In genomic region chr21:14046401-14046800, GRCh38 we compare ENCODE assay signal across 24 cellular contexts.
"Had no signal": no experiment of that assay in that cellular context is flagged by ENCODE, and none has a peak within 500 bp of the region (broad histone marks: within the 10 kb centered on the region; RNA-seq: fewer than 3 reads in every experiment).

No MANE protein-coding gene starts in this region.

- H3K4me3 Mint-ChIP-seq: activated naive CD8-positive, alpha-beta T cell; activated T-cell treated with anti-CD3 and anti-CD28 coated beads, Interleukin-2, amount 50 U/mL, for 24 hours; activated T-helper 17 cell treated with anti-CD3 and anti-CD28 coated beads, Interleukin-2, amount 50 U/mL, for 72 hours; nephron progenitor cell; stimulated activated naive CD8-positive, alpha-beta T cell treated with anti-CD3 and anti-CD28 coated beads, Interleukin-15, Interleukin-2, amounts not matched to agents 100 ng/mL and 50 ng/mL, for 24 hours; T-helper 2 cell treated with Interferon-gamma antibody and Interleukin-4, amounts not matched to agents 5 μg/mL and 100 μg/mL, for 36 hours; WTC11 had no signal

- FAIRE-seq: bronchial epithelial cell, endometrium, frontal cortex, pancreas, TTC549 had no signal

- H3K4me1 ChIP-seq: pancreas, thyroid gland had no signal

- H3K27me3 ChIP-seq: pancreas, thyroid gland had no signal

- H3K9me3 ChIP-seq: pancreas, thyroid gland had no signal

- H3K36me3 ChIP-seq: pancreas, thyroid gland had no signal

- ATAC-seq: activated T-helper 17 cell treated with anti-CD3 and anti-CD28 coated beads, Interleukin-2, amount 50 U/mL, for 72 hours; left cardiac atrium; pancreas; right cardiac atrium; WTC11 had no signal

- H3K27me3 Mint-ChIP-seq: activated naive CD8-positive, alpha-beta T cell; activated T-cell treated with anti-CD3 and anti-CD28 coated beads, Interleukin-2, amount 50 U/mL, for 24 hours; activated T-helper 17 cell treated with anti-CD3 and anti-CD28 coated beads, Interleukin-2, amount 50 U/mL, for 72 hours; stimulated activated naive CD8-positive, alpha-beta T cell treated with anti-CD3 and anti-CD28 coated beads, Interleukin-15, Interleukin-2, amounts not matched to agents 100 ng/mL and 50 ng/mL, for 24 hours had no signal

- H3K27ac Mint-ChIP-seq: activated naive CD8-positive, alpha-beta T cell; activated T-cell treated with anti-CD3 and anti-CD28 coated beads, Interleukin-2, amount 50 U/mL, for 24 hours; activated T-helper 17 cell treated with anti-CD3 and anti-CD28 coated beads, Interleukin-2, amount 50 U/mL, for 72 hours; nephron progenitor cell; stimulated activated naive CD8-positive, alpha-beta T cell treated with anti-CD3 and anti-CD28 coated beads, Interleukin-15, Interleukin-2, amounts not matched to agents 100 ng/mL and 50 ng/mL, for 24 hours; T-helper 2 cell treated with Interferon-gamma antibody and Interleukin-4, amounts not matched to agents 5 μg/mL and 100 μg/mL, for 36 hours; WTC11 had no signal

- H3K27ac ChIP-seq: pancreas, thyroid gland had no signal

- H3K4me3 ChIP-seq: pancreas, thyroid gland had no signal

- H3K4me1 Mint-ChIP-seq: activated T-helper 17 cell treated with anti-CD3 and anti-CD28 coated beads, Interleukin-2, amount 50 U/mL, for 72 hours; nephron progenitor cell had no signal

- DNase-seq: activated CD8-positive, alpha-beta memory T cell treated with anti-CD3 and anti-CD28 coated beads, Interleukin-2, amount 50 U/mL, for 4 hours; activated T-cell treated with anti-CD3 and anti-CD28 coated beads, Interleukin-2, amount 50 U/mL, for 24 hours; amniotic stem cell; cerebellar nuclear complex; erythroblast; glutamatergic neuron; islet precursor cell; left cardiac atrium; nephron progenitor cell; pancreas; right cardiac atrium; stimulated activated CD4-positive, alpha-beta T cell treated with anti-CD3 and anti-CD28 coated beads, Interleukin-12 subunit alpha, Interleukin-12 subunit beta, amount 100 ng/mL, for 4 hours; stimulated activated CD4-positive, alpha-beta T cell treated with anti-CD3 and anti-CD28 coated beads, Interleukin-1b, Interleukin-23, amount 100 ng/mL, for 48 hours; substantia nigra; thyroid gland had no signal

- H3K36me3 Mint-ChIP-seq: activated naive CD8-positive, alpha-beta T cell; WTC11 had no signal

- H3K9me3 Mint-ChIP-seq: activated T-cell treated with anti-CD3 and anti-CD28 coated beads, Interleukin-2, amount 50 U/mL, for 24 hours; activated T-helper 17 cell treated with anti-CD3 and anti-CD28 coated beads, Interleukin-2, amount 50 U/mL, for 72 hours; stimulated activated naive CD8-positive, alpha-beta T cell treated with anti-CD3 and anti-CD28 coated beads, Interleukin-15, Interleukin-2, amounts not matched to agents 100 ng/mL and 50 ng/mL, for 24 hours; T-helper 2 cell treated with Interferon-gamma antibody and Interleukin-4, amounts not matched to agents 5 μg/mL and 100 μg/mL, for 36 hours; WTC11 had no signal
